1 cellular context compared by ENCODE assay signal in the genomic region with DNA sequence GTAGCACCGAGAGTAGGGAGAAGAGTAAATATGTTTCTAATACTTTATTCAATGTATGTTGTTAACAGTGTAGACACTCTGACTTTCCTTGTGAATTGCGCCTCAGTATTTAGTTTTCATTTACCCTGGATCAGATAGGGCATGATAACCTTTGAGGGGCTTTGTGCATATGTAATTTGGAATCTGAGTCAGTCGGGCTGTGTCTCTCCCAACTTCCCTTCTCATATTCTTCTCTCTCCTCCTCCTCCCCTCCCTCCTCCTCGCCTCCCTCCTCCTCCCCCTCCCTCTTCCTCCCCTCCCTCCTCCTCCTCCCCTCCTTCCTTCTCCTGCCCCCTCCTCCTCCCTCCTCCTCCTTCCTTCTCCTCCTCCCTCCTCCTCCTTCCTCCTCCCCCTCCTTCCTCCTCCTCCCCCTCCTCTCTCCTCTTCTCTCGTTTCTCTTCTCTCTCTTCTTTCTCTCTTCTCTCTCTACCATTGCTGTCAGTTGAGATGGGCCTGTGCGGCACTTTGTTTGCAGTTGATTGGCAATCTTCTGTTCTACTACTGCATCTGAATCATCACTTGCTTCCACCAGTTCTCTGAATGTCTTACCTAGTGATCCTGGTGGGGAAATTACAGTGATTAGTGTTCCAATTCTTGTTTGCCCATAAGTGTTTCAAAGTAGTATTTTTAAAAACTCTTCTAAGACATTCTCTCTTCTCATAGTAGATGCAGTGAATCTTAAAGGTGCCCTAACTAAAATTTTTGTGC.
TF ChIP-seq lines count a peak whose summit lies in the region.

No MANE protein-coding gene starts in this region.

TF ChIP-seq in endothelial cell of umbilical vein, 7 proteins besides CTCF, POLR2A, EP300 and RAD21 (continued from another document):
- TF ChIP-seq GATA2 (IDR thresholded peaks at IDR 0.05; ENCODE audit: insufficient read depth, insufficient read length, low read depth, low read length) = no peak
- TF ChIP-seq, protein P1, sequence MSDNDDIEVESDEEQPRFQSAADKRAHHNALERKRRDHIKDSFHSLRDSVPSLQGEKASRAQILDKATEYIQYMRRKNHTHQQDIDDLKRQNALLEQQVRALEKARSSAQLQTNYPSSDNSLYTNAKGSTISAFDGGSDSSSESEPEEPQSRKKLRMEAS (IDR thresholded peaks at IDR 0.05; ENCODE audit: insufficient read depth, insufficient read length) = no peak
- TF ChIP-seq POLR2AphosphoS5 (IDR thresholded peaks at IDR 0.05; ENCODE audit: insufficient read depth, low read depth, low read length) = no peak
